Comparison of ENCODE assay signal across 14 cellular contexts in the genomic region with DNA sequence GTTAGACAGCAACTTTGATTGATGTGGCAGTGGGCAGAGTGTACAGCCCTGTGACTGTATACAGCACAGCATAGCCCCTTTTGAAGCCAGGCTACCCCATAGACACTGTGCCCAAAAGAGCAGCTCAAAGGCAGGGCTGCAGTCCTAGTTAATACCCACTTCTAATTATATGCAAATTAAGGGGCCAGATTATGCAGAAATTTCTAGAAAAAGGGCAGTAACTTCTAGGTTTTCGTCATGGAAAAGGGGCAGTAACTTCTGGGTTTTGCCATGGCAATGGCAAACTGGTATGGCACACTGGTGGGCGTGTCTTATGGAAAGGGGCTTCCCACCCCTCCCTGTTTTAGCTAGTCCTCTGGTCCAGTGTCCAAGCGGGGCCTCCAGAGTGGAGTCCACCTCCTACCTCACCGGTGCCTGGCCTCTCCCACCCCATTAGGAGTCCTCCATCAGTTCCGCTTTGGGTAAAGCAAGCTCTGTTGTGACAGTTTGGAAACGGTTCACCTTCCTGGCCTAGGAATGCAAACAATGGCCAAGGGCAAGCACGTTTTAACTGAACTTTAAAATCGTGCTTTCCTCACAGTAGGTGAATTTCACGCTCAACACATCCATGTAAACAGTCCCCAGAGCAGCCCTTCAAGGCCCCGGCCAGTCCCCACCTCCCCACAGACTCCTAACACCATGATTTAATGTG. TPM values are rescaled to one million over a fixed set of nuclear protein-coding genes. Genes with fewer than 3 reads are reported as not detected.
DNase-seq lines count a peak whose midpoint lies in the region; TF ChIP-seq lines count a peak whose summit lies in the region.
"Had no signal": no experiment of that assay in that cellular context is flagged by ENCODE, and none has a peak within 500 bp of the region (broad histone marks: within the 10 kb centered on the region; RNA-seq: fewer than 3 reads in every experiment).

No MANE protein-coding gene starts in this region.

- no peak overlapping the region for H3K4me2 ChIP-seq in osteoblast (ENCODE audit: insufficient read depth, low read length)

- H3K27ac ChIP-seq in HUES64 (ENCODE audit: low read depth, low read length), result peak overlapping the region; percentile 25; the same call in 1 of the 2 replicates
- no peak overlapping the region for H3K27ac ChIP-seq in osteoblast (ENCODE audit: low read depth, low read length)
- no peak overlapping the region for H3K27ac ChIP-seq in WERI-Rb-1
- H3K27ac ChIP-seq: right lobe of liver, thyroid gland had no signal

- H3K27me3 Mint-ChIP-seq in Caco-2 (ENCODE audit: insufficient read depth, unreplicated experiment), result no peaks in the 10 kb centered on the region
- peaks cover 4% of the 10 kb centered on the region for H3K27me3 Mint-ChIP-seq in endothelial cell (ENCODE audit: unreplicated experiment)

- H2AFZ ChIP-seq in osteoblast (ENCODE audit: low read length), result no peak overlapping the region

- intact Hi-C loops in Caco-2 (cut with micrococcal nuclease; ENCODE audit: unreplicated experiment), result no loop called here

- no peaks in the 10 kb centered on the region for H3K79me2 ChIP-seq in osteoblast (ENCODE audit: insufficient read depth, low read length)

- H3K9ac ChIP-seq in HUES64 (ENCODE audit: low read depth, low read length), result no peak overlapping the region

- CTCF ChIA-PET in Caco-2 (lab: Charles Lee), result no interaction called here

- TF ChIP-seq CTCF in Caco-2 (IDR thresholded peaks at IDR 0.05; ENCODE audit: insufficient read depth in 1 of 2, low read depth in 1 of 2, low read length in 1 of 2, severe bottlenecking in 1 of 2, unreplicated experiment in 1 of 2) (no peak), endothelial cell (IDR thresholded peaks at IDR 0.05; ENCODE audit: unreplicated experiment) (no peak), osteoblast (IDR thresholded peaks at IDR 0.05; ENCODE audit: extremely low read depth, low read depth, low read length) (no peak), WERI-Rb-1 (IDR thresholded peaks at IDR 0.05; ENCODE audit: low read depth, low read length) (no peak)

- POLR2A ChIA-PET in Caco-2 (lab: Charles Lee), result interaction anchor here (1.1 kb wide), 1 partner anchor 32 kb away, joined by 4 read pairs; the partner anchor contains the start of gene CACFD1

- no peaks in the 10 kb centered on the region for H3K36me3 ChIP-seq in Caco-2 (ENCODE audit: control insufficient read depth, insufficient read depth, low read length)
- H3K36me3 ChIP-seq in HUES64 (ENCODE audit: insufficient read depth, low read length), result 0 out of 2 replicates have a peak, but pooled peaks cover 4% of the 10 kb centered on the region
- H3K36me3 ChIP-seq in osteoblast (ENCODE audit: insufficient read depth, low read length), result no peaks in the 10 kb centered on the region
- H3K36me3 ChIP-seq in WERI-Rb-1, result no peaks in the 10 kb centered on the region
- H3K36me3 ChIP-seq: right lobe of liver, thyroid gland had no signal

- H3K4me3 Mint-ChIP-seq in Caco-2 (ENCODE audit: unreplicated experiment) (peak overlapping the region; percentile 58), endothelial cell (ENCODE audit: unreplicated experiment) (peak overlapping the region; percentile 80)

- H3K9me3 ChIP-seq in Caco-2 (no peaks in the 10 kb centered on the region), HUES64 (ENCODE audit: insufficient read depth, low read depth, low read length) (0 out of 2 replicates have a peak, but pooled peaks cover 2% of the 10 kb centered on the region), osteoblast (ENCODE audit: low read depth, low read length) (no peaks in the 10 kb centered on the region), WERI-Rb-1 (ENCODE audit: severe bottlenecking) (no peaks in the 10 kb centered on the region)
- H3K9me3 ChIP-seq: mucosa of descending colon, right lobe of liver, thyroid gland had no signal

- no peaks in the 10 kb centered on the region for H4K20me1 ChIP-seq in osteoblast (ENCODE audit: insufficient read depth, low read length)

- BruUV-seq in Caco-2 (replicated peaks; lab: Mats Ljungman, UMichigan), result no TSS peak

- H3K36me3 Mint-ChIP-seq in Caco-2 (ENCODE audit: insufficient read depth, unreplicated experiment) (no peaks in the 10 kb centered on the region), endothelial cell (ENCODE audit: low read depth, unreplicated experiment) (peaks cover 3% of the 10 kb centered on the region)

- H3K27me3 ChIP-seq in Caco-2 (replicated peaks; ENCODE audit: control insufficient read depth, insufficient read depth, low read length) (no peaks in the 10 kb centered on the region), HUES64 (ENCODE audit: insufficient read depth, low read length) (peaks cover 20% of the 10 kb centered on the region), osteoblast (ENCODE audit: insufficient read depth, low read length) (peaks cover 17% of the 10 kb centered on the region), WERI-Rb-1 (ENCODE audit: insufficient read depth, low read depth, severe bottlenecking) (no peaks in the 10 kb centered on the region)
- H3K27me3 ChIP-seq: right lobe of liver, thyroid gland had no signal

- H3K27ac Mint-ChIP-seq in Caco-2 (ENCODE audit: unreplicated experiment), result no peak overlapping the region
- H3K27ac Mint-ChIP-seq in endothelial cell (ENCODE audit: unreplicated experiment), result no peak overlapping the region

- H3K4me3 ChIP-seq in Caco-2 (ENCODE audit: low read depth, low read length) (peak overlapping the region; percentile 42), HUES64 (ENCODE audit: low read length) (peak overlapping the region; percentile 57), osteoblast (ENCODE audit: insufficient read depth, low read length) (no peak overlapping the region), WERI-Rb-1 (ENCODE audit: low read depth, low read length) (no peak overlapping the region)
- H3K4me3 ChIP-seq: mucosa of descending colon had no signal

- H3K9me3 Mint-ChIP-seq in Caco-2 (ENCODE audit: unreplicated experiment) (no peaks in the 10 kb centered on the region), endothelial cell (ENCODE audit: unreplicated experiment) (no peaks in the 10 kb centered on the region)

- DNase-seq in Caco-2, result no peak
- no peak for DNase-seq in endothelial cell (ENCODE audit: low spot score)
- DNase-seq in osteoblast (ENCODE audit: insufficient read length, low spot score, missing footprints), result peak; percentile 74
- DNase-seq in NCI-H1048 (lab: John Stamatoyannopoulos, UW), result no peak
- DNase-seq in NCI-H1436 (lab: John Stamatoyannopoulos, UW), result no peak
- DNase-seq in Kasumi-1 (lab: John Stamatoyannopoulos, UW), result no peak
- DNase-seq in WERI-Rb-1, result no peak
- DNase-seq: NCI-H1436 treated with DMSO at 0.1 percent for 48 hours, NCI-H526 treated with DMSO at 0.1 percent for 48 hours, right lobe of liver, SIG-M5 had no signal

- peaks cover 7% of the 10 kb centered on the region; the same call in 1 of the 2 replicates for H3K4me1 ChIP-seq in Caco-2
- H3K4me1 ChIP-seq in HUES64 (ENCODE audit: insufficient read depth, low read length), result no peaks in the 10 kb centered on the region
- H3K4me1 ChIP-seq in osteoblast (ENCODE audit: insufficient read depth, low read length), result no peaks in the 10 kb centered on the region

- 54% methylated on average over 10 of the region's 10 CpGs for WGBS in HUES64

- no peaks in the 10 kb centered on the region for H3K4me1 Mint-ChIP-seq in Caco-2 (ENCODE audit: low read depth, unreplicated experiment)
- peaks cover 2% of the 10 kb centered on the region for H3K4me1 Mint-ChIP-seq in endothelial cell (ENCODE audit: unreplicated experiment)

RNA-seq across cellular contexts. Expression of gene ADAMTS13, which starts 5.6 kb away (rescaled TPM):
- total RNA-seq in Caco-2 (2022) (5.3 and 6.2 TPM in 2 replicates), endothelial cell (ENCODE audit: unreplicated experiment) (9.1 TPM), osteoblast (1.2 and 1.4 TPM in 2 replicates)
- polyA plus RNA-seq in HUES64 (2013, experiment 1 of 2), result 2.3 TPM
- 4.4 TPM for polyA plus RNA-seq in HUES64 (2013, experiment 2 of 2)

RNA-seq across cellular contexts. Expression of gene REXO4, which starts 10.0 kb away (rescaled TPM):
- 43.6 and 44.1 TPM in 2 replicates for total RNA-seq in Caco-2 (2022)
- 27.1 TPM for polyA plus RNA-seq in HUES64 (2013, experiment 1 of 2)
- polyA plus RNA-seq in HUES64 (2013, experiment 2 of 2), result 23.2 TPM
- 30.9 TPM for total RNA-seq in endothelial cell (ENCODE audit: unreplicated experiment)
- 10.6 and 11.9 TPM in 2 replicates for total RNA-seq in osteoblast

RNA-seq across cellular contexts. Expression of gene CACFD1, which starts 32.0 kb away (rescaled TPM):
- total RNA-seq in Caco-2 (2022) (26.0 and 27.0 TPM in 2 replicates), endothelial cell (ENCODE audit: unreplicated experiment) (34.3 TPM), osteoblast (8.0 and 9.0 TPM in 2 replicates)
- polyA plus RNA-seq in HUES64 (2013, experiment 1 of 2), result 12.7 TPM
- polyA plus RNA-seq in HUES64 (2013, experiment 2 of 2), result 13.3 TPM

RNA-seq across cellular contexts. Expression of gene SLC2A6, which starts 51.1 kb away (rescaled TPM):
- total RNA-seq in Caco-2 (2022) (7.1 and 8.4 TPM in 2 replicates), endothelial cell (ENCODE audit: unreplicated experiment) (32.5 TPM), osteoblast (25.3 TPM in 2 replicates)
- 15.8 TPM for polyA plus RNA-seq in HUES64 (2013, experiment 1 of 2)
- polyA plus RNA-seq in HUES64 (2013, experiment 2 of 2), result 13.8 TPM

RNA-seq across cellular contexts. Expression of gene STKLD1, which starts 51.6 kb away (rescaled TPM):
- 3.4 and 4.1 TPM in 2 replicates for total RNA-seq in Caco-2 (2022)
- polyA plus RNA-seq in HUES64 (2013, experiment 1 of 2), result not detected
- polyA plus RNA-seq in HUES64 (2013, experiment 2 of 2), result 0.51 TPM
- total RNA-seq in endothelial cell (ENCODE audit: unreplicated experiment), result 0.64 TPM
- total RNA-seq in osteoblast, result 0.72 and 1.2 TPM in 2 replicates

Comparison
In these comparisons a context has a peak if more than half of its experiments do, and no peak if none do; other contexts are left out.
1. H3K4me3 ChIP-seq: peak in Caco-2 (single experiment) and HUES64 (single experiment); none in osteoblast (single experiment) and WERI-Rb-1 (single experiment).